8 cellular contexts compared by ENCODE assay signal in genomic region chr11:33891714-33892327, GRCh38.
A peak's percentile ranks its signal among the peaks of the same experiment; 100 is the strongest.
DNase-seq lines count a peak whose midpoint lies in the region; ATAC-seq lines count a peak whose summit lies in the region.

Gene LMO2, minus strand, starts transcription at chr11:33892076. Its CDS starts 22,360 bp downstream, at chr11:33869716.

- H3K27ac ChIP-seq in substantia nigra (ENCODE audit: low read depth, low read length, poor library complexity, severe bottlenecking) = peak within 1 kb of the TSS; percentile 16

- ATAC-seq in GM18907 (IDR thresholded peaks at IDR 0.05; ENCODE audit: unreplicated experiment) (no peak), HG02678 (IDR thresholded peaks at IDR 0.05; ENCODE audit: unreplicated experiment) (no peak)

- DNase-seq in NCI-H446 (lab: John Stamatoyannopoulos, UW) (peak; percentile 51 to 88), NCI-H446 treated with DMSO at 0.1 percent for 48 hours (lab: John Stamatoyannopoulos, UW) (no peak), NCI-H82 treated with DMSO at 0.1 percent for 48 hours (lab: John Stamatoyannopoulos, UW; ENCODE audit: unreplicated experiment) (peak; percentile 23), germinal center (ENCODE audit: low spot score) (peak; percentile 42), substantia nigra (lab: John Stamatoyannopoulos, UW) (peak in 9 of 49 donors; percentile 13 to 71 (median 52)), epidermal melanocyte (ENCODE audit: insufficient read length, low spot score) (no peak)

Comparison
In these comparisons a context has a peak if more than half of its experiments do, and no peak if none do; other contexts are left out.
1. DNase-seq: peak in NCI-H446 (2 of 2), NCI-H82 treated with DMSO at 0.1 percent for 48 hours (single experiment) and germinal center (single experiment); none in NCI-H446 treated with DMSO at 0.1 percent for 48 hours (single experiment) and epidermal melanocyte (single experiment).